ENCODE assay signal across 8 cellular contexts in the genomic region with DNA sequence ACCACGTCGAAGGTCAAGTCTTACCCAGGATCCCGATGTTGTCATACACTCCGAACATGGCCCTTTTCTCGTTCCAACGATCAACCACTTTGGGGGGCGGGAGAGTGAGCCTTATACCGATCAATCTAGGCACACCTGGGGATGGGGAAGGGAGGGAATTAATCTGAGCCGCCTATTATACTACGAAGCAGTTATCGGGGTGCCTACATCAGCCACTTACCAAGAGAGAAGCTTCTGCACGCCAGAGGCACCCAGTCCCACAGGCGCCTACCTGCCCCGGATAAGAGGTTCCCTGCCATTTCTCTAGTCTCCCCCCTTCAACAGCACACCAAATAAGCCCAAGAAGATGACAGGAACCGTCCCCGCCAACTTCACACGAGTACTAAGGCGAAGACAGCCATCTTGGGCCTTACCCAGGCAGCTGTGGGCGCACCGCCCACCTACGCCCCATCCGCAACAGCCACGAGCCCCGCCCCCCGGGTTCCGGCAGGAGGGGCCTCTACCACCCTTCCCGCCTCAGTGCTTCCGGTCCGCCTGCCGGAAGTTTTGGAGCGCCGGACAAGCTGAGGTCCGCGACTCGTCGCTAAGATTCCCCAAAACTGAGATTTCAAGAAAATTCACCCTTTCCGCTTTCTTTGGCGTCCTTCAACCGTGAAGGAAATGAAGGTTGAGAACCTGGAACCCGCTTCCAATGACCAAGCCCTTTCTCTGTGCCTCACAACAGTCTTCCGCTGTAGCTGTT. TPM values are rescaled to one million over a fixed set of nuclear protein-coding genes. Genes with fewer than 3 reads are reported as not detected.
DNase-seq lines count a peak whose midpoint lies in the region; ATAC-seq, FAIRE-seq and TF ChIP-seq lines count a peak whose summit lies in the region.

A gene (minus strand): TSS at position 425 of the 742 bp plus-strand sequence. CDS start 126 bp downstream, at position 299.

- peak within 1 kb of the TSS; percentile 94 for H3K9ac ChIP-seq in Karpas-422 (ENCODE audit: low read length)

- H3K9me3 ChIP-seq in Karpas-422 (ENCODE audit: low read length): no peaks in the 10 kb centered on the region
- no peaks in the 10 kb centered on the region for H3K9me3 ChIP-seq in esophagus muscularis mucosa
- H3K9me3 ChIP-seq in muscle layer of duodenum (ENCODE audit: control insufficient read depth in 1 of 2, low read length in 2 of 2): no peaks in the 10 kb centered on the region

- intact Hi-C loops in esophagus muscularis mucosa (cut with DNase I): no loop called here

- H3K27ac Mint-ChIP-seq in activated T-cell treated with anti-CD3 and anti-CD28 coated beads, Interleukin-2, amount 50 U/mL, for 72 hours: peak within 1 kb of the TSS; percentile 97

- peaks cover 39% of the 10 kb centered on the region for H3K79me2 ChIP-seq in Karpas-422 (ENCODE audit: low read length)

- no peak for TF ChIP-seq CTCF in esophagus muscularis mucosa (IDR thresholded peaks at IDR 0.05)

- H3K4me1 Mint-ChIP-seq in activated T-cell treated with anti-CD3 and anti-CD28 coated beads, Interleukin-2, amount 50 U/mL, for 72 hours (ENCODE audit: low read depth): peaks cover 56% of the 10 kb centered on the region

- H3K27me3 ChIP-seq in Karpas-422 (ENCODE audit: low read length): no peaks in the 10 kb centered on the region
- H3K27me3 ChIP-seq in esophagus muscularis mucosa: no peaks in the 10 kb centered on the region
- H3K27me3 ChIP-seq in muscle layer of duodenum (ENCODE audit: low read depth, low read length): no peaks in the 10 kb centered on the region

- no peaks in the 10 kb centered on the region for H3K9me3 Mint-ChIP-seq in activated T-cell treated with anti-CD3 and anti-CD28 coated beads, Interleukin-2, amount 50 U/mL, for 72 hours

- peak within 1 kb of the TSS; percentile 94 to 100 for H3K4me3 Mint-ChIP-seq in activated T-cell treated with anti-CD3 and anti-CD28 coated beads, Interleukin-2, amount 50 U/mL, for 72 hours

- peak; percentile 64 for ATAC-seq in GM21786 (IDR thresholded peaks at IDR 0.05; ENCODE audit: unreplicated experiment)
- ATAC-seq in activated T-cell treated with anti-CD3 and anti-CD28 coated beads, Interleukin-2, amount 50 U/mL, for 72 hours (replicated peaks in 1 of 2): peak; percentile 82 to 84

- no peak for TF ChIP-seq EP300 in esophagus muscularis mucosa (IDR thresholded peaks at IDR 0.05)

- peak; percentile 35 for FAIRE-seq in RCC 7860 (lab: Jason Lieb, UNC)

- peak; percentile 59 for TF ChIP-seq POLR2A in esophagus muscularis mucosa (IDR thresholded peaks at IDR 0.05; ENCODE audit: low read depth)

- no peaks in the 10 kb centered on the region for H3K9me2 ChIP-seq in Karpas-422 (replicated peaks; ENCODE audit: insufficient read depth, low read length)

- 2% methylated on average over 16 of the region's 41 CpGs for WGBS in esophagus muscularis mucosa

- peak within 1 kb of the TSS; percentile 90 for H3K4me2 ChIP-seq in Karpas-422 (ENCODE audit: low read depth, low read length, poor library complexity, severe bottlenecking)

- peak within 1 kb of the TSS; percentile 98 for H3K27ac ChIP-seq in Karpas-422 (ENCODE audit: low read length)
- peak within 1 kb of the TSS; percentile 92 to 96 (median 96) for H3K27ac ChIP-seq in esophagus muscularis mucosa (replicated peaks in 1 of 4)
- peak within 1 kb of the TSS; percentile 100 for H3K27ac ChIP-seq in muscle layer of duodenum (ENCODE audit: low read length)

- H3K36me3 Mint-ChIP-seq in activated T-cell treated with anti-CD3 and anti-CD28 coated beads, Interleukin-2, amount 50 U/mL, for 72 hours (ENCODE audit: insufficient read depth in 2 of 2): peaks cover 9 to 18% of the 10 kb centered on the region in 2 donors

- H3K27me3 Mint-ChIP-seq in activated T-cell treated with anti-CD3 and anti-CD28 coated beads, Interleukin-2, amount 50 U/mL, for 72 hours (ENCODE audit: low read depth): no peaks in the 10 kb centered on the region

- peak within 1 kb of the TSS; percentile 31; the same call in 1 of the 2 replicates for H2AFZ ChIP-seq in Karpas-422 (ENCODE audit: low read length)

- peaks cover 39% of the 10 kb centered on the region for H3K4me1 ChIP-seq in Karpas-422 (ENCODE audit: low read length)
- peaks cover 22 to 36% (median 26%) of the 10 kb centered on the region in 4 donors for H3K4me1 ChIP-seq in esophagus muscularis mucosa
- peaks cover 16 to 22% of the 10 kb centered on the region in 2 donors for H3K4me1 ChIP-seq in muscle layer of duodenum (ENCODE audit: control insufficient read depth in 1 of 2, insufficient read depth in 2 of 2, low read length in 2 of 2)

- H3K4me3 ChIP-seq in Karpas-422 (ENCODE audit: low read length) (peak within 1 kb of the TSS; percentile 93), esophagus muscularis mucosa (peak within 1 kb of the TSS; percentile 61 to 85 (median 80)), muscle layer of duodenum (ENCODE audit: low read depth in 1 of 2, low read length in 2 of 2) (peak within 1 kb of the TSS; percentile 86 to 100)

- H4K20me1 ChIP-seq in Karpas-422 (ENCODE audit: insufficient read depth, low read depth, low read length): no peaks in the 10 kb centered on the region

- peaks cover 28% of the 10 kb centered on the region for H3K36me3 ChIP-seq in Karpas-422 (ENCODE audit: insufficient read depth, low read length)
- H3K36me3 ChIP-seq in esophagus muscularis mucosa: peaks cover 0 to 37% (median 31%) of the 10 kb centered on the region in 4 donors
- H3K36me3 ChIP-seq in muscle layer of duodenum (ENCODE audit: control insufficient read depth in 1 of 2, insufficient read depth in 2 of 2, low read length in 2 of 2): peaks cover 8 to 15% of the 10 kb centered on the region in 2 donors

- DNase-seq in DMS79 (lab: John Stamatoyannopoulos, UW) (peak; percentile 90), Karpas-422 (peak; percentile 99), RCC 7860 (ENCODE audit: low spot score) (peak; percentile 80), esophagus muscularis mucosa (ENCODE audit: extremely low spot score) (peak; percentile 99)
- peak; percentile 98 to 99 for DNase-seq in activated T-cell treated with anti-CD3 and anti-CD28 coated beads, Interleukin-2, amount 50 U/mL, for 72 hours
- peak; percentile 95 for DNase-seq in stimulated activated CD8-positive, alpha-beta memory T cell treated with anti-CD3 and anti-CD28 coated beads, Interleukin-7, amount 100 ng/mL, for 24 hours (ENCODE audit: low read depth)

RNA-seq across cellular contexts. Expression of the gene that starts here (rescaled TPM):
- total RNA-seq in Karpas-422 (2014; rRNA removed; shearing (Covaris generic); ENCODE audit: low replicate concordance): 171 and 201 TPM in 2 replicates
- total RNA-seq in activated T-cell treated with anti-CD3 and anti-CD28 coated beads, Interleukin-2, amount 50 U/mL, for 72 hours: 100 to 1,000 TPM; 170 to 179 TPM
- 100 to 1,000 TPM in 1 of 4 donors, 10 to 100 TPM in 3; 62.3 to 105 (median 81.3) TPM for total RNA-seq in esophagus muscularis mucosa

Comparison
In these comparisons a context has a peak if more than half of its experiments do, and no peak if none do; other contexts are left out.
1. Peak in every context shown above with its lines: DNase-seq, ATAC-seq, H3K4me3 ChIP-seq and H3K27ac ChIP-seq.